ENCODE assay signal across 12 cellular contexts in genomic region chr15:67916051-67916374, GRCh38.
DNase-seq lines count a peak whose midpoint lies in the region; ATAC-seq, FAIRE-seq and TF ChIP-seq lines count a peak whose summit lies in the region.
"Had no signal": no experiment of that assay in that cellular context is flagged by ENCODE, and none has a peak within 500 bp of the region (broad histone marks: within the 10 kb centered on the region; RNA-seq: fewer than 3 reads in every experiment).

No MANE protein-coding gene starts in this region.

- TF ChIP-seq CTCF in A549 (IDR thresholded peaks at IDR 0.05) (no peak), body of pancreas (IDR thresholded peaks at IDR 0.05) (no peak), liver (IDR thresholded peaks at IDR 0.05; ENCODE audit: low read depth, low read length, missing input control) (no peak), OCI-LY7 (conservative IDR thresholded peaks at IDR 0.05; ENCODE audit: low read length) (no peak)

- H4K20me1 ChIP-seq in OCI-LY7 (ENCODE audit: insufficient read depth, low read length) = no peaks in the 10 kb centered on the region

- H3K27me3 ChIP-seq in body of pancreas (no peaks in the 10 kb centered on the region), liver (ENCODE audit: control insufficient read depth in 4 of 4, insufficient read depth in 4 of 4, low read length in 3 of 4) (no peaks in the 10 kb centered on the region), rectal smooth muscle tissue (ENCODE audit: control insufficient read depth, insufficient read depth, low read length) (no peaks in the 10 kb centered on the region)

- H3K4me1 ChIP-seq in A549 = peaks cover 45% of the 10 kb centered on the region
- H3K4me1 ChIP-seq in body of pancreas = peaks cover 40% of the 10 kb centered on the region
- H3K4me1 ChIP-seq in liver (ENCODE audit: control insufficient read depth in 4 of 4, insufficient read depth in 4 of 4, low read length in 3 of 4) = peaks cover 7 to 44% (median 42%) of the 10 kb centered on the region in 4 donors
- peaks cover 34% of the 10 kb centered on the region for H3K4me1 ChIP-seq in rectal smooth muscle tissue (ENCODE audit: control insufficient read depth, insufficient read depth, low read length)
- H3K4me1 ChIP-seq in OCI-LY7 (ENCODE audit: insufficient read depth, low read length, poor library complexity, severe bottlenecking) = no peaks in the 10 kb centered on the region

- TF ChIP-seq RAD21 in A549 (conservative IDR thresholded peaks at IDR 0.05 in 1 of 2, IDR thresholded peaks at IDR 0.05 in 1 of 2) (no peak), liver (IDR thresholded peaks at IDR 0.05) (no peak)

- H3K9me3 ChIP-seq in A549 (peaks cover 10% of the 10 kb centered on the region; the same call in 2 of the 3 replicates), body of pancreas (no peaks in the 10 kb centered on the region), liver (ENCODE audit: control insufficient read depth in 4 of 4, low read length in 3 of 4) (no peaks in the 10 kb centered on the region), OCI-LY7 (ENCODE audit: low read length) (peaks cover 7% of the 10 kb centered on the region)
- H3K9me3 ChIP-seq: mucosa of descending colon had no signal

- H3K9ac ChIP-seq in liver (ENCODE audit: low read depth in 1 of 2, low read length in 2 of 2) (no peak overlapping the region), rectal smooth muscle tissue (ENCODE audit: low read length) (no peak overlapping the region)

- TF ChIP-seq EP300 in A549 (IDR thresholded peaks at IDR 0.05) = no peak

- no TSS peak for BruUV-seq in OCI-LY7 (replicated peaks; lab: Mats Ljungman, UMichigan)

- no peak for ATAC-seq in A549
- no peak for ATAC-seq in body of pancreas
- no peak for ATAC-seq in HG02678 (IDR thresholded peaks at IDR 0.05; ENCODE audit: unreplicated experiment)

- CTCF ChIA-PET in A549 (lab: Yijun Ruan, JAX) (interaction anchor here (1.1 to 5.0 kb wide), 5 partner anchors 9 to 74 kb away, joined by 3 to 55 read pairs (median 4); no protein-coding TSS in a partner anchor), OCI-LY7 (lab: Charles Lee; ENCODE audit: unreplicated experiment) (no interaction called here)

- intact Hi-C loops in body of pancreas (cut with DNase I) (no loop called here), OCI-LY7 (cut with micrococcal nuclease; ENCODE audit: unreplicated experiment) (no loop called here)

- no peaks in the 10 kb centered on the region for H3K36me3 ChIP-seq in body of pancreas (replicated peaks in 1 of 2; ENCODE audit: insufficient read depth in 1 of 2, low read depth in 2 of 2)
- H3K36me3 ChIP-seq in liver (ENCODE audit: control insufficient read depth in 4 of 4, insufficient read depth in 3 of 4, low read depth in 1 of 4, low read length in 3 of 4) = no peaks in the 10 kb centered on the region
- no peaks in the 10 kb centered on the region for H3K36me3 ChIP-seq in rectal smooth muscle tissue (ENCODE audit: control insufficient read depth, insufficient read depth, low read length)
- no peaks in the 10 kb centered on the region for H3K36me3 ChIP-seq in OCI-LY7 (ENCODE audit: insufficient read depth, low read length)

- FAIRE-seq in A549 (lab: Jason Lieb, UNC) = peak; percentile 72

- POLR2A ChIA-PET in A549 (lab: Yijun Ruan, JAX) (interaction anchor here (0.6 to 3.7 kb wide), 7 partner anchors 16 to 138 kb away, joined by 3 to 29 read pairs (median 12); partner anchors contain the start of gene PIAS1), OCI-LY7 (lab: Charles Lee) (interaction anchor here (0.6 to 1.0 kb wide), 2 partner anchors 89 to 228 kb away, joined by 3 to 6 read pairs; no protein-coding TSS in a partner anchor)

- no peak for DNase-seq in A549 (ENCODE audit: low read depth in 1 of 2, low spot score in 1 of 2)
- DNase-seq in body of pancreas = no peak
- DNase-seq in effector CD8-positive, alpha-beta T cell (lab: John Stamatoyannopoulos, UW) = no peak
- DNase-seq in hypothalamus (lab: John Stamatoyannopoulos, UW) = no peak
- DNase-seq in OCI-LY7 (ENCODE audit: low spot score) = no peak
- DNase-seq: activated CD4-positive, alpha-beta T cell treated with anti-CD3 and anti-CD28 coated beads, Interleukin-2, amount 10 ng/mL, durations not matched to agents 24 days and 14 days; Calu3 had no signal

- H3K4me3 ChIP-seq in A549 = no peak overlapping the region
- H3K4me3 ChIP-seq in body of pancreas = no peak overlapping the region
- H3K4me3 ChIP-seq in liver (ENCODE audit: low read depth in 1 of 3, low read length in 3 of 3) = no peak overlapping the region
- peak overlapping the region; percentile 12 for H3K4me3 ChIP-seq in rectal smooth muscle tissue (ENCODE audit: low read length)
- H3K4me3 ChIP-seq in OCI-LY7 (ENCODE audit: low read depth, low read length, poor library complexity, severe bottlenecking) = no peak overlapping the region
- H3K4me3 ChIP-seq: mucosa of descending colon had no signal

- H3K27ac ChIP-seq in A549 = peak overlapping the region; percentile 86 to 88
- peak overlapping the region; percentile 52 to 87 (median 72) for H3K27ac ChIP-seq in body of pancreas
- H3K27ac ChIP-seq in liver (ENCODE audit: low read depth in 1 of 2, low read length in 2 of 2) = peak overlapping the region; percentile 26 to 78
- H3K27ac ChIP-seq in rectal smooth muscle tissue (ENCODE audit: low read depth, low read length) = peak overlapping the region; percentile 90
- no peak overlapping the region for H3K27ac ChIP-seq in OCI-LY7 (ENCODE audit: low read depth, low read length, poor library complexity, severe bottlenecking)
- H3K27ac ChIP-seq: epithelial cell of prostate had no signal

- H3K79me2 ChIP-seq in OCI-LY7 (ENCODE audit: insufficient read depth, low read depth, low read length) = no peaks in the 10 kb centered on the region

- H3K4me2 ChIP-seq in A549 = peak overlapping the region; percentile 76
- no peak overlapping the region for H3K4me2 ChIP-seq in OCI-LY7 (ENCODE audit: low read length)

- H2AFZ ChIP-seq in OCI-LY7 (ENCODE audit: low read length) = no peak overlapping the region

- TF ChIP-seq POLR2A in A549 (IDR thresholded peaks at IDR 0.05; ENCODE audit: low read length) (no peak), body of pancreas (IDR thresholded peaks at IDR 0.05) (no peak)

- H3K9me2 ChIP-seq in OCI-LY7 (ENCODE audit: insufficient read depth, low read length) = no peaks in the 10 kb centered on the region

TF ChIP-seq in A549, 52 proteins besides CTCF, POLR2A, EP300 and RAD21:
- TF ChIP-seq ZNF302 (CRISPR knock-in tag; IDR thresholded peaks at IDR 0.05) (no peak), RCOR1 (IDR thresholded peaks at IDR 0.05; ENCODE audit: low read depth, low read length) (no peak), HOXA7 (CRISPR knock-in tag; IDR thresholded peaks at IDR 0.05) (no peak), RNF2 (IDR thresholded peaks at IDR 0.05; ENCODE audit: borderline replicate concordance, low read depth) (no peak), PHF8 (IDR thresholded peaks at IDR 0.05; ENCODE audit: borderline replicate concordance, low read depth) (no peak), EHMT2 (IDR thresholded peaks at IDR 0.05; ENCODE audit: low read depth) (peak; percentile 40; the same call in 1 of the 2 replicates), EHF (CRISPR knock-in tag; IDR thresholded peaks at IDR 0.05) (no peak), NPAS2 (CRISPR knock-in tag; IDR thresholded peaks at IDR 0.05; ENCODE audit: borderline replicate concordance) (no peak), ZSCAN20 (CRISPR knock-in tag; IDR thresholded peaks at IDR 0.05) (peak; percentile 95; the same call in 1 of the 2 replicates), HEYL (CRISPR knock-in tag; IDR thresholded peaks at IDR 0.05) (peak; percentile 82)

TF ChIP-seq in liver, 16 proteins besides CTCF, POLR2A, EP300 and RAD21:
- TF ChIP-seq NR2F2 (IDR thresholded peaks at IDR 0.05) (no peak), JUND (IDR thresholded peaks at IDR 0.05) (no peak), ATF3 (IDR thresholded peaks at IDR 0.05) (no peak), FOXA2 (IDR thresholded peaks at IDR 0.05) (no peak), FOXA1 (IDR thresholded peaks at IDR 0.05) (no peak), GABPA (IDR thresholded peaks at IDR 0.05 in 1 of 2, conservative IDR thresholded peaks at IDR 0.05 in 1 of 2) (no peak), RXRA (IDR thresholded peaks at IDR 0.05) (no peak), TAF1 (conservative IDR thresholded peaks at IDR 0.05) (no peak)
- TF ChIP-seq, protein P1, sequence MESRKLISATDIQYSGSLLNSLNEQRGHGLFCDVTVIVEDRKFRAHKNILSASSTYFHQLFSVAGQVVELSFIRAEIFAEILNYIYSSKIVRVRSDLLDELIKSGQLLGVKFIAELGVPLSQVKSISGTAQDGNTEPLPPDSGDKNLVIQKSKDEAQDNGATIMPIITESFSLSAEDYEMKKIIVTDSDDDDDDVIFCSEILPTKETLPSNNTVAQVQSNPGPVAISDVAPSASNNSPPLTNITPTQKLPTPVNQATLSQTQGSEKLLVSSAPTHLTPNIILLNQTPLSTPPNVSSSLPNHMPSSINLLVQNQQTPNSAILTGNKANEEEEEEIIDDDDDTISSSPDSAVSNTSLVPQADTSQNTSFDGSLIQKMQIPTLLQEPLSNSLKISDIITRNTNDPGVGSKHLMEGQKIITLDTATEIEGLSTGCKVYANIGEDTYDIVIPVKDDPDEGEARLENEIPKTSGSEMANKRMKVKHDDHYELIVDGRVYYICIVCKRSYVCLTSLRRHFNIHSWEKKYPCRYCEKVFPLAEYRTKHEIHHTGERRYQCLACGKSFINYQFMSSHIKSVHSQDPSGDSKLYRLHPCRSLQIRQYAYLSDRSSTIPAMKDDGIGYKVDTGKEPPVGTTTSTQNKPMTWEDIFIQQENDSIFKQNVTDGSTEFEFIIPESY (IDR thresholded peaks at IDR 0.05) = no peak
